In the genomic region with DNA sequence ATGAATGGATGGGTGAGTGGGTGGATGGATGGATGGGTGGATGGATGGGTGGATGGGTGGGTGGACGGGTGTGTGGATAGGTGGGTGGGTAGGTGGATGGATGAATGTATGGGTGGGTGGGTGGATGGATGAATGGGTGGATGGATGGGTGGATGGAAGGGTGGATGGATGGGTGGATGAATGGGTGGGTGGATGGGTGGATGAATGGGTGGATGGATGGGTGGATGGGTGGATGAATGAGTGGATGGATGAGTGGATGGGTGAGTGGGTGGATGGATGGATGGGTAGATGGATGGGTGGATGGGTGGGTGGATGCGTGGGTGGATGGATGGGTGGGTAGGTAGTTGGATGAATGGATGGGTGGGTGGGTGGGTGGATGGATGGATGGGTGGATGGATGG, we compare ENCODE assay signal across 40 cellular contexts. TPM values are rescaled to one million over a fixed set of nuclear protein-coding genes. Genes with fewer than 3 reads are reported as not detected.
"Had no signal": no experiment of that assay in that cellular context is flagged by ENCODE, and none has a peak within 500 bp of the region (broad histone marks: within the 10 kb centered on the region; RNA-seq: fewer than 3 reads in every experiment).

No MANE protein-coding gene starts in this region.

- H3K27ac ChIP-seq: adrenal gland, body of pancreas, brain microvascular endothelial cell had no signal

- ATAC-seq: activated CD8-positive, alpha-beta T cell treated with anti-CD3 and anti-CD28 coated beads for 36 hours; activated naive CD4-positive, alpha-beta T cell treated with anti-CD3 and anti-CD28 coated beads, Interleukin-2, amount 50 U/mL, for 72 hours; activated T-cell treated with anti-CD3 and anti-CD28 coated beads, Interleukin-2, amount 50 U/mL, for 4 hours; activated T-cell treated with anti-CD3 and anti-CD28 coated beads, Interleukin-2, amount 50 U/mL, for 72 hours; activated T-helper 17 cell treated with anti-CD3 and anti-CD28 coated beads, Interleukin-2, amount 50 U/mL, for 72 hours; body of pancreas had no signal

- H3K9me3 ChIP-seq: adrenal gland, body of pancreas, breast epithelium had no signal

- H3K27me3 ChIP-seq: adrenal gland, body of pancreas, breast epithelium had no signal

- H3K4me3 ChIP-seq: adrenal gland, body of pancreas, breast epithelium had no signal

- H3K27me3 Mint-ChIP-seq: activated naive CD8-positive, alpha-beta T cell treated with anti-CD3 and anti-CD28 coated beads for 36 hours had no signal

- DNase-seq: activated B cell treated with CpG ODN at 0.5 μM for 24 hours; activated CD4-positive, alpha-beta memory T cell treated with anti-CD3 and anti-CD28 coated beads for 36 hours; activated CD4-positive, alpha-beta T cell treated with anti-CD3 and anti-CD28 coated beads for 4 hours; activated CD4-positive, alpha-beta T cell treated with anti-CD3 and anti-CD28 coated beads, Interleukin-2, amount 10 ng/mL, durations not matched to agents 24 days and 14 days; activated CD4-positive, alpha-beta T cell treated with anti-CD3 and anti-CD28 coated beads, Interleukin-2, amount 50 U/mL, for 1 hour; activated CD4-positive, alpha-beta T cell treated with anti-CD3 and anti-CD28 coated beads, Interleukin-2, amount 50 U/mL, for 4 hours; activated CD4-positive, CD25-positive, alpha-beta regulatory T cell treated with anti-CD3 and anti-CD28 coated beads, Interleukin-2, amount 50 U/mL, for 72 hours; activated CD8-positive, alpha-beta memory T cell treated with anti-CD3 and anti-CD28 coated beads, Interleukin-2, amount 50 U/mL, for 4 hours; activated CD8-positive, alpha-beta T cell treated with anti-CD3 and anti-CD28 coated beads for 36 hours; activated effector memory CD4-positive, alpha-beta T cell treated with anti-CD3 and anti-CD28 coated beads, Interleukin-2, amount 50 U/mL, for 16 hours; activated gamma-delta T cell treated with Interleukin-2 at 50 U/mL for 16 hours; activated naive CD4-positive, alpha-beta T cell; activated naive CD4-positive, alpha-beta T cell treated with anti-CD3 and anti-CD28 coated beads for 36 hours; activated naive CD4-positive, alpha-beta T cell treated with anti-CD3 and anti-CD28 coated beads, Interleukin-2, amount 50 U/mL, for 16 hours; activated naive CD8-positive, alpha-beta T cell treated with anti-CD3 and anti-CD28 coated beads for 36 hours; activated T-cell treated with anti-CD3 and anti-CD28 coated beads for 4 hours; activated T-cell treated with anti-CD3 and anti-CD28 coated beads, Interleukin-2, amount 50 U/mL, for 1 hour; activated T-cell treated with anti-CD3 and anti-CD28 coated beads, Interleukin-2, amount 50 U/mL, for 4 hours; activated T-cell treated with anti-CD3 and anti-CD28 coated beads, Interleukin-2, amount 50 U/mL, for 72 hours; adrenal gland; amniotic stem cell; aorta; body of pancreas; brain microvascular endothelial cell; cerebellar nuclear complex; T-helper 1 cell; T-helper 2 cell; T-helper 9 cell had no signal

- H3K4me1 ChIP-seq: adrenal gland, body of pancreas had no signal

- H3K4me1 Mint-ChIP-seq: activated B cell treated with CpG ODN at 0.5 μM for 24 hours; central memory CD8-positive, alpha-beta T cell had no signal

- H3K4me3 Mint-ChIP-seq: activated B cell treated with CpG ODN at 0.5 μM for 24 hours; activated CD4-positive, alpha-beta memory T cell treated with anti-CD3 and anti-CD28 coated beads for 36 hours; activated CD4-positive, alpha-beta T cell treated with anti-CD3 and anti-CD28 coated beads, Interleukin-2, amount 10 ng/mL, durations not matched to agents 24 days and 14 days; activated CD8-positive, alpha-beta T cell treated with anti-CD3 and anti-CD28 coated beads for 36 hours; activated naive CD4-positive, alpha-beta T cell treated with anti-CD3 and anti-CD28 coated beads for 36 hours; activated naive CD8-positive, alpha-beta T cell treated with anti-CD3 and anti-CD28 coated beads for 36 hours; activated T-cell treated with anti-CD3 and anti-CD28 coated beads, Interleukin-2, amount 50 U/mL, for 4 hours; activated T-cell treated with anti-CD3 and anti-CD28 coated beads, Interleukin-2, amount 50 U/mL, for 72 hours; activated T-helper 1 cell treated with anti-CD3 and anti-CD28 coated beads, Interleukin-12 subunit alpha, Interleukin-12 subunit beta, Interleukin-2, Interleukin-4 antibody, amounts not matched to agents 30 ng/mL and 10 ng/mL and 1 ng/mL, durations not matched to agents 14 hours and 24 hours and 36 hours; activated T-helper 17 cell treated with anti-CD3 and anti-CD28 coated beads, Interleukin-2, amount 50 U/mL, for 72 hours; central memory CD8-positive, alpha-beta T cell; T-helper 1 cell treated with Interleukin-12 subunit alpha and Interleukin-12 subunit beta and Interleukin-4 antibody, amounts not matched to agents 30 μg/mL and 1 μg/mL, for 36 hours; T-helper 2 cell treated with Interferon-gamma antibody and Interleukin-4, amounts not matched to agents 5 μg/mL and 100 μg/mL, for 36 hours had no signal

- FAIRE-seq: astrocyte, TTC549 had no signal

- H3K36me3 ChIP-seq: adrenal gland, brain microvascular endothelial cell, breast epithelium had no signal

- H3K27ac Mint-ChIP-seq: activated B cell treated with CpG ODN at 0.5 μM for 24 hours; activated CD4-positive, alpha-beta memory T cell treated with anti-CD3 and anti-CD28 coated beads for 36 hours; activated CD4-positive, alpha-beta T cell treated with anti-CD3 and anti-CD28 coated beads, Interleukin-2, amount 10 ng/mL, durations not matched to agents 24 days and 14 days; activated CD8-positive, alpha-beta T cell treated with anti-CD3 and anti-CD28 coated beads for 36 hours; activated naive CD4-positive, alpha-beta T cell treated with anti-CD3 and anti-CD28 coated beads for 36 hours; activated naive CD4-positive, alpha-beta T cell treated with anti-CD3 and anti-CD28 coated beads, Interleukin-2, amount 50 U/mL, for 72 hours; activated naive CD8-positive, alpha-beta T cell treated with anti-CD3 and anti-CD28 coated beads for 36 hours; activated T-cell treated with anti-CD3 and anti-CD28 coated beads, Interleukin-2, amount 50 U/mL, for 72 hours; activated T-helper 1 cell treated with anti-CD3 and anti-CD28 coated beads, Interleukin-12 subunit alpha, Interleukin-12 subunit beta, Interleukin-2, Interleukin-4 antibody, amounts not matched to agents 30 ng/mL and 10 ng/mL and 1 ng/mL, durations not matched to agents 14 hours and 24 hours and 36 hours; activated T-helper 17 cell treated with anti-CD3 and anti-CD28 coated beads, Interleukin-2, amount 50 U/mL, for 72 hours; T-helper 1 cell treated with Interleukin-12 subunit alpha and Interleukin-12 subunit beta and Interleukin-4 antibody, amounts not matched to agents 30 μg/mL and 1 μg/mL, for 36 hours; T-helper 2 cell treated with Interferon-gamma antibody and Interleukin-4, amounts not matched to agents 5 μg/mL and 100 μg/mL, for 36 hours had no signal

- H3K36me3 Mint-ChIP-seq: activated CD4-positive, alpha-beta memory T cell treated with anti-CD3 and anti-CD28 coated beads for 36 hours; activated naive CD8-positive, alpha-beta T cell treated with anti-CD3 and anti-CD28 coated beads for 36 hours had no signal

- H3K9me3 Mint-ChIP-seq: activated B cell treated with CpG ODN at 0.5 μM for 24 hours; activated CD4-positive, alpha-beta memory T cell treated with anti-CD3 and anti-CD28 coated beads for 36 hours; activated CD8-positive, alpha-beta T cell treated with anti-CD3 and anti-CD28 coated beads for 36 hours; activated naive CD4-positive, alpha-beta T cell treated with anti-CD3 and anti-CD28 coated beads for 36 hours; activated naive CD4-positive, alpha-beta T cell treated with anti-CD3 and anti-CD28 coated beads, Interleukin-2, amount 50 U/mL, for 72 hours; activated naive CD8-positive, alpha-beta T cell treated with anti-CD3 and anti-CD28 coated beads for 36 hours; activated T-cell treated with anti-CD3 and anti-CD28 coated beads, Interleukin-2, amount 50 U/mL, for 4 hours; activated T-cell treated with anti-CD3 and anti-CD28 coated beads, Interleukin-2, amount 50 U/mL, for 72 hours; activated T-helper 1 cell treated with anti-CD3 and anti-CD28 coated beads, Interleukin-12 subunit alpha, Interleukin-12 subunit beta, Interleukin-2, Interleukin-4 antibody, amounts not matched to agents 30 ng/mL and 10 ng/mL and 1 ng/mL, durations not matched to agents 14 hours and 24 hours and 36 hours; activated T-helper 17 cell treated with anti-CD3 and anti-CD28 coated beads, Interleukin-2, amount 50 U/mL, for 72 hours; central memory CD8-positive, alpha-beta T cell; T-helper 1 cell treated with Interleukin-12 subunit alpha and Interleukin-12 subunit beta and Interleukin-4 antibody, amounts not matched to agents 30 μg/mL and 1 μg/mL, for 36 hours; T-helper 2 cell treated with Interferon-gamma antibody and Interleukin-4, amounts not matched to agents 5 μg/mL and 100 μg/mL, for 36 hours had no signal

RNA-seq across cellular contexts. Expression of a gene that starts 13.2 kb away (rescaled TPM):
- total RNA-seq: activated B cell treated with CpG ODN at 0.5 μM for 24 hours; activated CD4-positive, alpha-beta memory T cell treated with anti-CD3 and anti-CD28 coated beads for 36 hours; activated CD4-positive, alpha-beta T cell treated with anti-CD3 and anti-CD28 coated beads, Interleukin-2, amount 10 ng/mL, durations not matched to agents 24 days and 14 days; activated CD8-positive, alpha-beta memory T cell treated with anti-CD3 and anti-CD28 coated beads for 36 hours; activated CD8-positive, alpha-beta T cell treated with anti-CD3 and anti-CD28 coated beads for 36 hours; activated naive CD4-positive, alpha-beta T cell treated with anti-CD3 and anti-CD28 coated beads for 36 hours; activated naive CD4-positive, alpha-beta T cell treated with anti-CD3 and anti-CD28 coated beads, Interleukin-2, amount 50 U/mL, for 72 hours; activated naive CD8-positive, alpha-beta T cell treated with anti-CD3 and anti-CD28 coated beads for 36 hours; activated T-cell treated with anti-CD3 and anti-CD28 coated beads, Interleukin-2, amount 50 U/mL, for 4 hours; activated T-helper 1 cell treated with anti-CD3 and anti-CD28 coated beads, Interleukin-12 subunit alpha, Interleukin-12 subunit beta, Interleukin-2, Interleukin-4 antibody, amounts not matched to agents 30 ng/mL and 10 ng/mL and 1 ng/mL, durations not matched to agents 14 hours and 24 hours and 36 hours; activated T-helper 17 cell treated with anti-CD3 and anti-CD28 coated beads, Interleukin-2, amount 50 U/mL, for 72 hours; cardiac septum; chondrocyte had no signal
